In genomic region chr14:57293851-57294837, GRCh38 we compare ENCODE assay signal across 10 cellular contexts. TPM values are rescaled to one million over a fixed set of nuclear protein-coding genes. Genes with fewer than 3 reads are reported as not detected.
DNase-seq lines count a peak whose midpoint lies in the region; ATAC-seq, FAIRE-seq and TF ChIP-seq lines count a peak whose summit lies in the region.
"Had no signal": no experiment of that assay in that cellular context is flagged by ENCODE, and none has a peak within 500 bp of the region (broad histone marks: within the 10 kb centered on the region; RNA-seq: fewer than 3 reads in every experiment).

No MANE protein-coding gene starts in this region.

- H3K27me3 ChIP-seq in colonic mucosa: no peaks in the 10 kb centered on the region

- ATAC-seq in HG03097 (IDR thresholded peaks at IDR 0.05; ENCODE audit: low FRiP score, unreplicated experiment): no peak

- no peak for DNase-seq in AG09309 (ENCODE audit: low read depth)
- peak; percentile 36 for DNase-seq in HCEC 1CT
- peak; percentile 2 for DNase-seq in SW480 (ENCODE audit: low spot score)
- no peak for DNase-seq in frontal cortex (ENCODE audit: low spot score in 2 of 2)
- DNase-seq in mucosa of gallbladder (ENCODE audit: low spot score): no peak
- no peak for DNase-seq in activated CD4-positive, alpha-beta T cell treated with anti-CD3 and anti-CD28 coated beads, Interleukin-2, amount 50 U/mL, for 4 hours
- no peak for DNase-seq in colonic mucosa
- DNase-seq: activated B cell treated with CpG ODN at 0.5 μM for 24 hours; stimulated activated CD8-positive, alpha-beta memory T cell treated with anti-CD3 and anti-CD28 coated beads, Interleukin-4, amount 100 ng/mL, for 48 hours had no signal

- H3K4me3 ChIP-seq in AG09309 (ENCODE audit: control insufficient read depth, low read depth, low read length): no peak overlapping the region
- no peak overlapping the region for H3K4me3 ChIP-seq in colonic mucosa

- intact Hi-C loops in colonic mucosa (cut with DNase I): loop anchor here (10.0 kb wide), 1 partner anchor 89 kb away; no protein-coding TSS in a partner anchor

- peak; percentile 41 for TF ChIP-seq CTCF in AG09309 (IDR thresholded peaks at IDR 0.05; ENCODE audit: control insufficient read depth, insufficient read depth, low read depth, low read length, missing control alignments)
- TF ChIP-seq CTCF in colonic mucosa (IDR thresholded peaks at IDR 0.05): no peak

- H3K4me1 ChIP-seq in colonic mucosa: no peaks in the 10 kb centered on the region

- H3K9me3 ChIP-seq in colonic mucosa: no peaks in the 10 kb centered on the region

- FAIRE-seq in frontal cortex (lab: Jason Lieb, UNC): peak; percentile 68

- no peaks in the 10 kb centered on the region for H3K36me3 ChIP-seq in colonic mucosa

- no peak overlapping the region for H3K9ac ChIP-seq in colonic mucosa (ENCODE audit: low read depth in 2 of 2, low read length in 2 of 2)

- H3K27ac ChIP-seq in colonic mucosa: no peak overlapping the region

RNA-seq across cellular contexts. Expression of gene AP5M1, which starts 25.4 kb away (rescaled TPM):
- total RNA-seq in frontal cortex (26.1 TPM), mucosa of gallbladder (48.9 TPM), colonic mucosa (10 to 100 TPM; 70.8 to 91.8 TPM)

RNA-seq across cellular contexts. Expression of gene EXOC5, which starts 25.4 kb away (rescaled TPM):
- total RNA-seq in frontal cortex (86.4 TPM), mucosa of gallbladder (49.5 TPM), colonic mucosa (10 to 100 TPM; 44.8 to 71.1 TPM)

Comparison
In these comparisons a context has a peak if more than half of its experiments do, and no peak if none do; other contexts are left out.
1. DNase-seq: peak in HCEC 1CT (single experiment) and SW480 (single experiment); none in AG09309 (single experiment), frontal cortex (0 of 2), mucosa of gallbladder (single experiment), activated CD4-positive, alpha-beta T cell treated with anti-CD3 and anti-CD28 coated beads, Interleukin-2, amount 50 U/mL, for 4 hours (0 of 2) and colonic mucosa (single experiment).